19 cellular contexts compared by ENCODE assay signal in genomic region chr1:202584707-202585590, GRCh38.
DNase-seq lines count a peak whose midpoint lies in the region; ATAC-seq and TF ChIP-seq lines count a peak whose summit lies in the region.
"Had no signal": no experiment of that assay in that cellular context is flagged by ENCODE, and none has a peak within 500 bp of the region (broad histone marks: within the 10 kb centered on the region; RNA-seq: fewer than 3 reads in every experiment).

No MANE protein-coding gene starts in this region.

- H3K4me3 Mint-ChIP-seq in T-helper 17 cell: no peak overlapping the region
- H3K4me3 Mint-ChIP-seq: activated CD8-positive, alpha-beta T cell treated with anti-CD3 and anti-CD28 coated beads, Interleukin-2, amount 10 ng/mL, durations not matched to agents 7 days and 5 days; activated naive CD8-positive, alpha-beta T cell treated with anti-CD3 and anti-CD28 coated beads for 36 hours; activated T-helper 1 cell treated with anti-CD3 and anti-CD28 coated beads, Interleukin-12 subunit alpha, Interleukin-12 subunit beta, Interleukin-2, Interleukin-4 antibody, amounts not matched to agents 30 ng/mL and 10 ng/mL and 1 ng/mL, durations not matched to agents 14 hours and 24 hours and 36 hours; CD8-positive, alpha-beta memory T cell; IgD-negative memory B cell; stimulated activated effector memory CD8-positive, alpha-beta T cell treated with anti-CD3 and anti-CD28 coated beads, Interleukin-12 subunit alpha, Interleukin-12 subunit beta, amount 100 ng/mL, for 72 hours had no signal

- intact Hi-C loops in esophagus squamous epithelium (cut with DNase I) (no loop called here), psoas muscle (cut with DNase I) (loop anchor here in 1 of 2 donors (10.0 kb wide), 1 partner anchor 240 kb away; the partner anchor contains the start of genes PPP1R12B and UBE2T)

- peaks cover 2% of the 10 kb centered on the region for H3K4me1 Mint-ChIP-seq in T-helper 17 cell
- H3K4me1 Mint-ChIP-seq: activated naive CD8-positive, alpha-beta T cell treated with anti-CD3 and anti-CD28 coated beads for 36 hours; CD8-positive, alpha-beta memory T cell; stimulated activated effector memory CD8-positive, alpha-beta T cell treated with anti-CD3 and anti-CD28 coated beads, Interleukin-12 subunit alpha, Interleukin-12 subunit beta, amount 100 ng/mL, for 72 hours had no signal

- TF ChIP-seq POLR2A in esophagus squamous epithelium (IDR thresholded peaks at IDR 0.05): no peak

- H3K27ac ChIP-seq in esophagus squamous epithelium (peak overlapping the region in 3 of 4 donors; percentile 15 to 82 (median 56)), psoas muscle (peak overlapping the region; percentile 4)

- H3K36me3 Mint-ChIP-seq in T-helper 17 cell (ENCODE audit: low read depth): peaks cover 6% of the 10 kb centered on the region

- no peak for TF ChIP-seq CTCF in esophagus squamous epithelium (IDR thresholded peaks at IDR 0.05)
- no peak for TF ChIP-seq CTCF in psoas muscle (IDR thresholded peaks at IDR 0.05)

- H3K9me3 ChIP-seq in T-helper 17 cell (ENCODE audit: control insufficient read depth, low read length, poor library complexity, severe bottlenecking): no peaks in the 10 kb centered on the region
- H3K9me3 ChIP-seq in esophagus squamous epithelium: no peaks in the 10 kb centered on the region
- no peaks in the 10 kb centered on the region for H3K9me3 ChIP-seq in psoas muscle

- H3K36me3 ChIP-seq in esophagus squamous epithelium: peaks cover 4 to 47% (median 12%) of the 10 kb centered on the region in 3 donors
- peaks cover 9 to 49% of the 10 kb centered on the region in 2 donors for H3K36me3 ChIP-seq in psoas muscle (ENCODE audit: insufficient read depth in 1 of 2, low read depth in 1 of 2)

- no peak for ATAC-seq in T-helper 17 cell
- no peak for ATAC-seq in psoas muscle
- ATAC-seq in GM19328 (IDR thresholded peaks at IDR 0.05; ENCODE audit: unreplicated experiment): no peak
- ATAC-seq: activated CD8-positive, alpha-beta T cell treated with anti-CD3 and anti-CD28 coated beads, Interleukin-2, amount 10 ng/mL, durations not matched to agents 7 days and 5 days; esophagus mucosa; stimulated activated effector memory CD8-positive, alpha-beta T cell treated with anti-CD3 and anti-CD28 coated beads, Interleukin-12 subunit alpha, Interleukin-12 subunit beta, amount 100 ng/mL, for 72 hours had no signal

- no peaks in the 10 kb centered on the region for H3K27me3 ChIP-seq in esophagus squamous epithelium
- no peaks in the 10 kb centered on the region for H3K27me3 ChIP-seq in psoas muscle (ENCODE audit: insufficient read depth in 3 of 3, low read length in 2 of 3)

- H3K4me1 ChIP-seq in esophagus squamous epithelium: peaks cover 7 to 61% (median 44%) of the 10 kb centered on the region in 3 donors
- H3K4me1 ChIP-seq in psoas muscle: peaks cover 51% of the 10 kb centered on the region

- H3K27me3 Mint-ChIP-seq in T-helper 17 cell: no peaks in the 10 kb centered on the region
- H3K27me3 Mint-ChIP-seq: activated naive CD8-positive, alpha-beta T cell treated with anti-CD3 and anti-CD28 coated beads for 36 hours; CD8-positive, alpha-beta memory T cell; IgD-negative memory B cell had no signal

- H3K4me3 ChIP-seq in esophagus squamous epithelium (no peak overlapping the region), psoas muscle (no peak overlapping the region)

- DNase-seq in CMK (ENCODE audit: low read depth) (peak; percentile 49), T-helper 17 cell (no peak), esophagus squamous epithelium (lab: John Stamatoyannopoulos, UW) (no peak), psoas muscle (no peak), NCI-H2196 (lab: John Stamatoyannopoulos, UW; ENCODE audit: unreplicated experiment) (no peak), NCI-H2227 (lab: John Stamatoyannopoulos, UW; ENCODE audit: unreplicated experiment) (no peak), NCI-H226 (no peak)
- DNase-seq: activated CD8-positive, alpha-beta T cell treated with anti-CD3 and anti-CD28 coated beads, Interleukin-2, amount 10 ng/mL, durations not matched to agents 7 days and 5 days; activated naive CD8-positive, alpha-beta T cell treated with anti-CD3 and anti-CD28 coated beads for 36 hours; CD8-positive, alpha-beta memory T cell; DND-41; NCI-H2029 treated with DMSO at 0.1 percent for 48 hours; NCI-H510A; retina had no signal

- H3K27ac Mint-ChIP-seq in T-helper 17 cell: peak overlapping the region; percentile 16
- H3K27ac Mint-ChIP-seq: activated CD8-positive, alpha-beta T cell treated with anti-CD3 and anti-CD28 coated beads, Interleukin-2, amount 10 ng/mL, durations not matched to agents 7 days and 5 days; activated naive CD8-positive, alpha-beta T cell treated with anti-CD3 and anti-CD28 coated beads for 36 hours; activated T-helper 1 cell treated with anti-CD3 and anti-CD28 coated beads, Interleukin-12 subunit alpha, Interleukin-12 subunit beta, Interleukin-2, Interleukin-4 antibody, amounts not matched to agents 30 ng/mL and 10 ng/mL and 1 ng/mL, durations not matched to agents 14 hours and 24 hours and 36 hours; IgD-negative memory B cell; stimulated activated effector memory CD8-positive, alpha-beta T cell treated with anti-CD3 and anti-CD28 coated beads, Interleukin-12 subunit alpha, Interleukin-12 subunit beta, amount 100 ng/mL, for 72 hours had no signal

- 86 to 87% methylated on average over 7 of the region's 8 CpGs for WGBS in esophagus squamous epithelium, 2 donors
- 91 to 94% (median 91%) methylated on average over 8 of the region's 8 CpGs for WGBS in psoas muscle, 3 donors
